22 cellular contexts compared by ENCODE assay signal in genomic region chr5:197892-198489, GRCh38. TPM values are rescaled to one million over a fixed set of nuclear protein-coding genes. Genes with fewer than 3 reads are reported as not detected.
A peak's percentile ranks its signal among the peaks of the same experiment; 100 is the strongest.
DNase-seq lines count a peak whose midpoint lies in the region; ATAC-seq, FAIRE-seq and TF ChIP-seq lines count a peak whose summit lies in the region.
"Had no signal": no experiment of that assay in that cellular context is flagged by ENCODE, and none has a peak within 500 bp of the region (broad histone marks: within the 10 kb centered on the region; RNA-seq: fewer than 3 reads in every experiment).

No MANE protein-coding gene starts in this region.

- H3K4me3 ChIP-seq in left ventricle myocardium inferior (no peak overlapping the region), Panc1 (ENCODE audit: low read depth in 2 of 2, low read length in 2 of 2) (no peak overlapping the region), kidney (ENCODE audit: low read length in 2 of 2) (no peak overlapping the region), spleen (no peak overlapping the region)
- H3K4me3 ChIP-seq: GM23248 had no signal

- DNase-seq in left ventricle myocardium inferior (no peak), Right ventricle myocardium inferior (ENCODE audit: missing footprints) (no peak), Panc1 (ENCODE audit: low read depth, low spot score) (no peak), kidney (peak; percentile 41), spleen (peak; percentile 50), cerebellar cortex (ENCODE audit: low spot score) (no peak)
- DNase-seq: BE2C; CD4-positive, alpha-beta memory T cell; DMS153; GDM1; GM23248; NCI-H1417; NCI-H187 treated with DMSO at 0.1 percent for 48 hours; NCI-H226; NCI-H526; PC-3 had no signal

- 84 to 95% (median 87%) methylated on average over 12 of the region's 12 CpGs for WGBS in spleen, 5 donors

- BruUV-seq in Panc1 (replicated peaks; lab: Mats Ljungman, UMichigan), result no TSS peak

- H3K9me3 ChIP-seq in left ventricle myocardium inferior (replicated peaks) (no peaks in the 10 kb centered on the region), Panc1 (ENCODE audit: control insufficient read depth, insufficient read depth, low read depth, low read length) (no peaks in the 10 kb centered on the region), kidney (ENCODE audit: control insufficient read depth in 1 of 2, low read length in 2 of 2) (no peaks in the 10 kb centered on the region), spleen (no peaks in the 10 kb centered on the region)
- H3K9me3 ChIP-seq: BE2C had no signal

- POLR2A ChIA-PET in Panc1 (lab: Charles Lee), result no interaction called here

- H3K4me1 ChIP-seq in left ventricle myocardium inferior (peaks cover 59% of the 10 kb centered on the region), Panc1 (ENCODE audit: control insufficient read depth, insufficient read depth, low read length) (peaks cover 4% of the 10 kb centered on the region; the same call in 1 of the 2 replicates), kidney (ENCODE audit: control insufficient read depth in 1 of 2, insufficient read depth in 1 of 2, low read depth in 1 of 2, low read length in 2 of 2) (no peaks in the 10 kb centered on the region), spleen (peaks cover 0 to 7% (median 0%) of the 10 kb centered on the region in 6 donors)
- H3K4me1 ChIP-seq: BE2C had no signal

- no peak for TF ChIP-seq POLR2A in spleen (IDR thresholded peaks at IDR 0.05)

- no peak overlapping the region for H3K9ac ChIP-seq in kidney (ENCODE audit: low read length in 2 of 2)
- H3K9ac ChIP-seq: GM23248, KMS-11 had no signal

- H3K27ac ChIP-seq in left ventricle myocardium inferior (replicated peaks) (peak overlapping the region; percentile 72), Panc1 (ENCODE audit: low read length) (no peak overlapping the region), kidney (ENCODE audit: low read depth in 2 of 2, low read length in 2 of 2) (no peak overlapping the region), spleen (no peak overlapping the region)
- H3K27ac ChIP-seq: GM23248, KMS-11 had no signal

- no peak for TF ChIP-seq CTCF in left ventricle myocardium inferior (IDR thresholded peaks at IDR 0.05; ENCODE audit: borderline replicate concordance)
- no peak for TF ChIP-seq CTCF in Panc1 (IDR thresholded peaks at IDR 0.05)
- TF ChIP-seq CTCF in kidney (IDR thresholded peaks at IDR 0.05; ENCODE audit: borderline replicate concordance, extremely low read depth, insufficient read depth), result no peak
- TF ChIP-seq CTCF in spleen (IDR thresholded peaks at IDR 0.05 in 8 of 11, conservative IDR thresholded peaks at IDR 0.05 in 3 of 11), result no peak

- peaks cover 4% of the 10 kb centered on the region for H3K36me3 ChIP-seq in left ventricle myocardium inferior
- no peaks in the 10 kb centered on the region for H3K36me3 ChIP-seq in Panc1 (ENCODE audit: control insufficient read depth, insufficient read depth, low read length)
- H3K36me3 ChIP-seq in kidney (ENCODE audit: control insufficient read depth in 1 of 2, insufficient read depth in 2 of 2, low read length in 2 of 2), result no peaks in the 10 kb centered on the region
- H3K36me3 ChIP-seq in spleen, result peaks cover 0 to 19% (median under 1%) of the 10 kb centered on the region in 6 donors
- H3K36me3 ChIP-seq: BE2C had no signal

- no peaks in the 10 kb centered on the region for H3K27me3 ChIP-seq in left ventricle myocardium inferior (ENCODE audit: low read depth)
- H3K27me3 ChIP-seq in Panc1 (ENCODE audit: control insufficient read depth, insufficient read depth, low read length), result no peaks in the 10 kb centered on the region
- peaks cover 0 to 8% (median 0%) of the 10 kb centered on the region in 7 donors for H3K27me3 ChIP-seq in spleen (replicated peaks in 1 of 7)
- H3K27me3 ChIP-seq: BE2C had no signal

- in situ Hi-C loops in Panc1 (cut with HindIII; ENCODE audit: low pct_unique_long_range_greater_than_20kb, low sequenced_read_pairs), result no loop called here

- CTCF ChIA-PET in Panc1 (lab: Charles Lee), result no interaction called here

- FAIRE-seq in kidney (lab: Jason Lieb, UNC), result no peak
- FAIRE-seq: A204.1 had no signal

- intact Hi-C loops in left ventricle myocardium inferior (cut with micrococcal nuclease) (no loop called here), Right ventricle myocardium inferior (cut with DNase I) (no loop called here), Panc1 (cut with micrococcal nuclease; ENCODE audit: unreplicated experiment) (no loop called here), kidney (cut with DNase I) (no loop called here), spleen (cut with DNase I; ENCODE audit: low total_unique reads) (no loop called here)

- no peak for ATAC-seq in Right ventricle myocardium inferior
- ATAC-seq in Panc1, result 0 out of 2 replicates have a peak, but pooled peaks have one; percentile 22
- no peak for ATAC-seq in SK-N-SH treated with all-trans-retinoic acid at 6 μM for 48 hours
- no peak for ATAC-seq in HG02852 (IDR thresholded peaks at IDR 0.05; ENCODE audit: unreplicated experiment)
- ATAC-seq: PC-3 had no signal

TF ChIP-seq in SK-N-SH treated with all-trans-retinoic acid at 6 μM for 48 hours, 23 proteins besides CTCF, POLR2A, EP300 and RAD21 (continues in another document):
- TF ChIP-seq BACH2 (CRISPR knock-in tag; IDR thresholded peaks at IDR 0.05; ENCODE audit: borderline replicate concordance) (no peak), TOX (CRISPR knock-in tag; IDR thresholded peaks at IDR 0.05; ENCODE audit: borderline replicate concordance) (no peak), CSDC2 (CRISPR knock-in tag; IDR thresholded peaks at IDR 0.05) (no peak), POU6F1 (CRISPR knock-in tag; IDR thresholded peaks at IDR 0.05; ENCODE audit: borderline replicate concordance, low read depth) (no peak), CSRNP3 (CRISPR knock-in tag; IDR thresholded peaks at IDR 0.05) (no peak), ARNTL (CRISPR knock-in tag; IDR thresholded peaks at IDR 0.05; ENCODE audit: borderline replicate concordance, low read depth) (no peak), ISL1 (CRISPR knock-in tag; IDR thresholded peaks at IDR 0.05) (no peak), ZFP30 (CRISPR knock-in tag; IDR thresholded peaks at IDR 0.05) (no peak), ZNF70 (CRISPR knock-in tag; IDR thresholded peaks at IDR 0.05) (no peak), SNAI2 (CRISPR knock-in tag; IDR thresholded peaks at IDR 0.05) (no peak), CREB5 (CRISPR knock-in tag; IDR thresholded peaks at IDR 0.05; ENCODE audit: low read depth) (no peak), ZFP3 (CRISPR knock-in tag; IDR thresholded peaks at IDR 0.05) (no peak)

RNA-seq across cellular contexts. Expression of gene LRRC14B, which starts 6.7 kb away (rescaled TPM):
- 93.4 TPM for total RNA-seq in left ventricle myocardium inferior
- total RNA-seq in Right ventricle myocardium inferior, result 74.9 TPM
- 0.82 TPM for total RNA-seq in Panc1 (2021; ENCODE audit: unreplicated experiment)
- 0.74 TPM for polyA plus RNA-seq in Panc1 (2012; ENCODE audit: insufficient read length)
- not detected for total RNA-seq in kidney
- not detected for polyA plus RNA-seq in kidney (ENCODE audit: insufficient read depth, low read depth, low replicate concordance)
- total RNA-seq in spleen, result not detected
- under 1 TPM in 1 of 3 donors, not detected in 2; 0.10 TPM for polyA plus RNA-seq in spleen
- total RNA-seq: CD4-positive, alpha-beta memory T cell; Daoy; GM23248; PC-3; SK-MEL-5 had no signal
- polyA plus RNA-seq: GM23248 had no signal

RNA-seq across cellular contexts. Expression of gene CCDC127, which starts 20.0 kb away (rescaled TPM):
- 7.9 TPM for total RNA-seq in left ventricle myocardium inferior
- total RNA-seq in Right ventricle myocardium inferior, result 9.4 TPM
- 8.1 TPM for total RNA-seq in Panc1 (2021; ENCODE audit: unreplicated experiment)
- 5.5 TPM for polyA plus RNA-seq in Panc1 (2012; ENCODE audit: insufficient read length)
- total RNA-seq in kidney, result 5.9 TPM
- 3.2 TPM for polyA plus RNA-seq in kidney (ENCODE audit: insufficient read depth, low read depth, low replicate concordance)
- total RNA-seq in spleen, result 1 to 10 TPM; 2.8 to 8.9 (median 5.7) TPM
- 1 to 10 TPM; 1.2 to 2.6 (median 1.8) TPM for polyA plus RNA-seq in spleen

RNA-seq across cellular contexts. Expression of gene SDHA, which starts 20.1 kb away (rescaled TPM):
- total RNA-seq in left ventricle myocardium inferior, result 757 TPM
- total RNA-seq in Right ventricle myocardium inferior, result 811 TPM
- 171 TPM for total RNA-seq in Panc1 (2021; ENCODE audit: unreplicated experiment)
- 185 TPM for polyA plus RNA-seq in Panc1 (2012; ENCODE audit: insufficient read length)
- 135 TPM for total RNA-seq in kidney
- polyA plus RNA-seq in kidney (ENCODE audit: insufficient read depth, low read depth, low replicate concordance), result 256 TPM
- 100 to 1,000 TPM in 6 of 7 donors, 10 to 100 TPM in 1; 91.9 to 135 (median 122) TPM for total RNA-seq in spleen
- polyA plus RNA-seq in spleen, result 10 to 100 TPM; 58.6 to 86.0 (median 62.3) TPM

Comparison
In these comparisons a context has a peak if more than half of its experiments do, and no peak if none do; other contexts are left out.
1. DNase-seq: peak in kidney (single experiment) and spleen (single experiment); none in left ventricle myocardium inferior (single experiment), Right ventricle myocardium inferior (single experiment), Panc1 (single experiment) and cerebellar cortex (single experiment).
2. RNA of gene LRRC14B, which starts 6.7 kb away (total RNA-seq): 93.4 TPM in left ventricle myocardium inferior (single experiment) and 74.9 TPM in Right ventricle myocardium inferior (single experiment); 0.82 TPM in Panc1 (single experiment), not detected in kidney (single experiment) and not detected in spleen; every median in the first group is over 10 times any median in the second.